23 cellular contexts compared by ENCODE assay signal in the genomic region with DNA sequence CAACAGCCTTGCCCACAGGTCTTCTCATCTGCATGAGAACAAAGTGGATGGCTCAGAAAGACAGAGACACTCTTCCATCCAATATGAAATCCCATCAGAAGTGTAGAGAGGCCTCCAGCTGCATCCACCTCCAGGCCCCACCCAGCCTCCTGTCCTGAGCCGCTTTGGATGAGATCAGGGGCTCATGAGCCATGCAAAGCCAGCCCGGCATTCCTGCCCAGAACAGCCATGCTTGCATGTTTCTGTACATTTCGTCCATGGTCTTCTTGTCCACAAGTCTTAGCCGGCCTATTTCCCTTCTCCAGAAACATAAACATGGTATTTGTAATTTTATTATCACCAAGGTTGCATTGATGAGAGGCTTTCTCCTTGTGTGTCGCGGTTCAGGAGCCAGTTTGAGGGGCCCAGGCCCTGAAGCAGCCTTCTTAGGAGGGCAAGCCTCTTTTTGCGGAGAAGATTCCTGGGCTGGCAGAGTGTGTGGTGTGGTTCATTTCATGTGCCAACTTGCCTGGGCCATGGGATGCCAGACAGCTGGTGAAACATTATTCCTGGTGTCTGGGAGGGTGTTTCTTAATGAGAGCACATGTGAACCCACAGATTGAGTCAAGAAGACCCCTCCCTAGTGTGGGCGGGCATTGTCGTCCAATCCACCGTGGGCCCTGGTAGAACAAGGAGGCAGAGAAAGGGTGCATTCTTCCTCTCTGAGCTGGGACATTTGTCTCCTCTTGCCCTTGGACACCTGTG.
DNase-seq lines count a peak whose midpoint lies in the region; FAIRE-seq and TF ChIP-seq lines count a peak whose summit lies in the region.
"Had no signal": no experiment of that assay in that cellular context is flagged by ENCODE, and none has a peak within 500 bp of the region (broad histone marks: within the 10 kb centered on the region; RNA-seq: fewer than 3 reads in every experiment).

No MANE protein-coding gene starts in this region.

- intact Hi-C loops in vagina (cut with DNase I), result no loop called here

- no peak for TF ChIP-seq POLR2A in vagina (IDR thresholded peaks at IDR 0.05)

- no peak for TF ChIP-seq CTCF in vagina (IDR thresholded peaks at IDR 0.05)

- no peak overlapping the region for H2BK15ac ChIP-seq in mesendoderm (replicated peaks; ENCODE audit: low read depth)

- H3K9me3 ChIP-seq in vagina, result no peaks in the 10 kb centered on the region
- H3K9me3 ChIP-seq in Karpas-422 (ENCODE audit: low read length), result no peaks in the 10 kb centered on the region
- H3K9me3 ChIP-seq: MG63 had no signal

- peak overlapping the region; percentile 57 for H2BK120ac ChIP-seq in mesendoderm (ENCODE audit: low read depth, low read length)

- H3K4me2 ChIP-seq in mesendoderm (ENCODE audit: low read length), result no peak overlapping the region
- no peak overlapping the region for H3K4me2 ChIP-seq in Karpas-422 (ENCODE audit: low read depth, low read length, poor library complexity, severe bottlenecking)
- H3K4me2 ChIP-seq: PC-9 had no signal

- no peak overlapping the region for H3K9ac ChIP-seq in mesendoderm (ENCODE audit: low read length)
- H3K9ac ChIP-seq in Karpas-422 (ENCODE audit: low read length), result no peak overlapping the region

- no peaks in the 10 kb centered on the region for H3K79me1 ChIP-seq in mesendoderm (ENCODE audit: low read length)

- H2AFZ ChIP-seq in Karpas-422 (ENCODE audit: low read length), result no peak overlapping the region
- H2AFZ ChIP-seq: PC-9 had no signal

- H3K36me3 ChIP-seq in mesendoderm (ENCODE audit: control insufficient read depth, insufficient read depth, low read length) (no peaks in the 10 kb centered on the region), vagina (no peaks in the 10 kb centered on the region), Karpas-422 (ENCODE audit: insufficient read depth, low read length) (no peaks in the 10 kb centered on the region)
- H3K36me3 ChIP-seq: MG63 had no signal

- FAIRE-seq in HTR-8/SVneo (lab: Jason Lieb, UNC), result no peak
- FAIRE-seq: GM12892, H54, HepG2, K562 had no signal

- no peaks in the 10 kb centered on the region for H3K27me3 ChIP-seq in mesendoderm (ENCODE audit: insufficient read depth, low read length, poor library complexity)
- H3K27me3 ChIP-seq in vagina, result no peaks in the 10 kb centered on the region
- no peaks in the 10 kb centered on the region for H3K27me3 ChIP-seq in Karpas-422 (ENCODE audit: low read length)
- H3K27me3 ChIP-seq: MG63 had no signal

- no peak overlapping the region for H4K8ac ChIP-seq in mesendoderm (ENCODE audit: low read depth, low read length)

- peak overlapping the region; percentile 61 for H3K18ac ChIP-seq in mesendoderm (ENCODE audit: low read length)

- no peaks in the 10 kb centered on the region for H3K4me1 ChIP-seq in mesendoderm (ENCODE audit: control insufficient read depth, low read depth, low read length)
- no peaks in the 10 kb centered on the region for H3K4me1 ChIP-seq in vagina
- H3K4me1 ChIP-seq in Karpas-422 (ENCODE audit: low read length), result no peaks in the 10 kb centered on the region

- peak overlapping the region; percentile 34 for H3K56ac ChIP-seq in mesendoderm (ENCODE audit: low read length)

- peak overlapping the region; percentile 41 for H3K4ac ChIP-seq in mesendoderm (ENCODE audit: low read depth, low read length)

- no peak overlapping the region for H3K4me3 ChIP-seq in mesendoderm (ENCODE audit: low read length)
- H3K4me3 ChIP-seq in vagina, result no peak overlapping the region
- no peak overlapping the region for H3K4me3 ChIP-seq in Karpas-422 (ENCODE audit: low read length)
- H3K4me3 ChIP-seq: K562, MG63, PC-9 had no signal

- WGBS in mesendoderm (ENCODE audit: extremely low coverage, insufficient coverage, low lambda C conversion rate), result no CpG with 5 or more reads among the region's 10 CpGs

- DNase-seq in NCI-H2171 treated with DMSO at 0.1 percent for 48 hours (lab: John Stamatoyannopoulos, UW), result peak; percentile 93
- DNase-seq in epithelial cell of prostate (ENCODE audit: low read depth, low spot score), result peak; percentile 14
- DNase-seq in mesendoderm, result no peak
- DNase-seq in vagina (ENCODE audit: extremely low spot score in 2 of 2), result peak; percentile 49 to 58
- no peak for DNase-seq in Karpas-422
- DNase-seq in NCI-H1048 (lab: John Stamatoyannopoulos, UW), result no peak
- DNase-seq in H4 (ENCODE audit: low spot score), result no peak
- DNase-seq in HTR-8/SVneo (ENCODE audit: insufficient read length, low spot score), result no peak
- DNase-seq: C1 segment of cervical spinal cord; CD4-positive, alpha-beta memory T cell; COR-L47; DMS79 treated with DMSO at 0.1 percent for 48 hours; MG63; NCI-H2081 treated with DMSO at 0.1 percent for 48 hours; NCI-H446 treated with DMSO at 0.1 percent for 48 hours; NCI-H526; NCI-H82; PC-9; SHP77 had no signal

- H3K9me2 ChIP-seq in Karpas-422 (replicated peaks; ENCODE audit: insufficient read depth, low read length), result no peaks in the 10 kb centered on the region

- H3K27ac ChIP-seq in epithelial cell of prostate (no peak overlapping the region), mesendoderm (ENCODE audit: low read depth, low read length) (no peak overlapping the region), vagina (no peak overlapping the region), Karpas-422 (ENCODE audit: low read length) (no peak overlapping the region)
- H3K27ac ChIP-seq: PC-9 had no signal

- H3K23ac ChIP-seq in mesendoderm (ENCODE audit: low read length), result no peak overlapping the region

- H2BK5ac ChIP-seq in mesendoderm (ENCODE audit: low read length), result no peak overlapping the region

- H2AK5ac ChIP-seq in mesendoderm (ENCODE audit: low read length), result peak overlapping the region; percentile 88

- H4K5ac ChIP-seq in mesendoderm (ENCODE audit: low read length), result no peak overlapping the region

- no peaks in the 10 kb centered on the region for H4K20me1 ChIP-seq in Karpas-422 (ENCODE audit: insufficient read depth, low read depth, low read length)

- H3K79me2 ChIP-seq in mesendoderm (ENCODE audit: control insufficient read depth, insufficient read depth, low read length) (no peaks in the 10 kb centered on the region), Karpas-422 (ENCODE audit: low read length) (no peaks in the 10 kb centered on the region)

Comparison
In these comparisons a context has a peak if more than half of its experiments do, and no peak if none do; other contexts are left out.
1. DNase-seq: peak in NCI-H2171 treated with DMSO at 0.1 percent for 48 hours (single experiment), epithelial cell of prostate (single experiment) and vagina (2 of 2); none in mesendoderm (single experiment), Karpas-422 (single experiment), NCI-H1048 (single experiment), H4 (single experiment) and HTR-8/SVneo (single experiment).